Comparison of ENCODE assay signal across 8 cellular contexts in the genomic region with DNA sequence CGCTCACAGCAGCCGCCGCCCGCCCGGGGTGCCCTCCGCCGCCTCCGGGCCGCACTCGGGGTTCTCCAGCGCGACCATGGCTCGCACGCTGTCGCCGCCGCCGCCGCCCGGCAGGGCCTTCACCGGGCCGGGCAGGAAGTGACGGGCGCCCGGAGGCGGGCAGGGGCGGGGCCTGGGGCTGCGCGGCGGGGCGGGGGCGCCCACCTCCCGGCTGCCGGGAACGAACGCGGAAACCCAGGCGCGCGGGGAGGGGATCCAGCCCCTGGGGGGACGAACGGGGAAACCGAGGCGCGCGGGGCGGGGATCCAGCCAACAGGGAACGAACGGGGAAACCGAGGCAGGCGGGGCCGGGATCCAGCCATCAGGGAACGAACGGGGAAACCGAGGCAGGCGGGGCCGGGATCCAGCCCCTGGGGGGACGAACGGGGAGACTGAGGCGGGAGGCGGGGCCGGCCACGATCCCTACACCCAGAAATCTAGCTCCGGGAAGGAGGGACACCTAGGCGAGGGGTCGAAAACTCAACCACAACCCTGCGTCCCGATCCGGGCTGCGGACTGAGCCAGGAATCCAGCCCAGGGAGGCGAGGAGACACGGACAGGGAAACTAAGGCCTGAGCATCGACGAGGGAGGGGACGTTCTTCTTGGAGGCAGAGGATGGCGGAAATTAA. TPM values are rescaled to one million over a fixed set of nuclear protein-coding genes. Genes with fewer than 3 reads are reported as not detected.
DNase-seq lines count a peak whose midpoint lies in the region; ATAC-seq and TF ChIP-seq lines count a peak whose summit lies in the region.

Gene R3HDM4 (minus strand): TSS at position 140 of the 669 bp plus-strand sequence. CDS start 62 bp downstream, at position 78.

- H3K27ac ChIP-seq in endodermal cell (ENCODE audit: low read depth, low read length): no peak within 1 kb of the TSS

- peak within 1 kb of the TSS; percentile 68 for H3K4me3 Mint-ChIP-seq in endodermal cell

- no peaks in the 10 kb centered on the region for H3K9me3 ChIP-seq in endodermal cell (ENCODE audit: control insufficient read depth, low read length)

- DNase-seq in COLO668 (lab: John Stamatoyannopoulos, UW; ENCODE audit: unreplicated experiment): peak; percentile 83
- no peak for DNase-seq in H4 (ENCODE audit: low spot score)
- DNase-seq in NCI-H69 (lab: John Stamatoyannopoulos, UW): peak; percentile 84
- DNase-seq in activated CD8-positive, alpha-beta memory T cell treated with anti-CD3 and anti-CD28 coated beads, Interleukin-2, amount 50 U/mL, for 4 hours: peak; percentile 88
- DNase-seq in endodermal cell: peak; percentile 86
- DNase-seq in mesenteric fat pad (ENCODE audit: low spot score): peak; percentile 95
- peak; percentile 70 for DNase-seq in stimulated activated CD8-positive, alpha-beta memory T cell treated with anti-CD3 and anti-CD28 coated beads, Interleukin-15, amount 100 ng/mL, for 1 hour (ENCODE audit: low read depth)

- whole genome bisulfite sequencing in endodermal cell (ENCODE audit: insufficient coverage in 1 of 2, insufficient read length in 1 of 2), 2 experiments: 4 to 12% methylated on average over 17 to 76 of the region's 76 CpGs

- H3K27me3 Mint-ChIP-seq in endodermal cell (ENCODE audit: insufficient read depth): peaks cover 37% of the 10 kb centered on the region

- H3K27ac Mint-ChIP-seq in endodermal cell: no peak within 1 kb of the TSS

- H3K4me3 ChIP-seq in endodermal cell (ENCODE audit: low read length): peak within 1 kb of the TSS; percentile 76

- ATAC-seq in GM21447 (IDR thresholded peaks at IDR 0.05; ENCODE audit: unreplicated experiment): no peak

- H3K4me1 ChIP-seq in endodermal cell (ENCODE audit: control insufficient read depth, insufficient read depth, low read length): no peaks in the 10 kb centered on the region

- no peaks in the 10 kb centered on the region for H3K9me3 Mint-ChIP-seq in endodermal cell

- H3K4me1 Mint-ChIP-seq in endodermal cell: peaks cover 7% of the 10 kb centered on the region

- no peak for TF ChIP-seq CTCF in endodermal cell (conservative IDR thresholded peaks at IDR 0.05)

- H3K9ac ChIP-seq in endodermal cell (ENCODE audit: extremely low read depth, low read length, poor library complexity, severe bottlenecking): peak within 1 kb of the TSS; percentile 20

- H3K36me3 ChIP-seq in endodermal cell (ENCODE audit: control insufficient read depth, insufficient read depth, low read length): no peaks in the 10 kb centered on the region

- peaks cover 7% of the 10 kb centered on the region for H3K36me3 Mint-ChIP-seq in endodermal cell (ENCODE audit: low read depth)

- peaks cover 26% of the 10 kb centered on the region for H3K27me3 ChIP-seq in endodermal cell (ENCODE audit: control insufficient read depth, insufficient read depth, low read length, poor library complexity, severe bottlenecking)

RNA-seq across cellular contexts. Expression of gene R3HDM4, which starts in this region (rescaled TPM):
- 20.3 and 26.8 TPM in 2 replicates for total RNA-seq in H4 (2014; rRNA removed; shearing (Covaris generic))
- total RNA-seq in endodermal cell: 10 to 100 TPM; 61.1 to 64.7 TPM
- 54.6 TPM for polyA plus RNA-seq in endodermal cell (2013, experiment 1 of 2)
- polyA plus RNA-seq in endodermal cell (2013, experiment 2 of 2): 56.9 TPM
- total RNA-seq in mesenteric fat pad: 48.2 TPM
